ENCODE assay signal across 25 cellular contexts in the genomic region with DNA sequence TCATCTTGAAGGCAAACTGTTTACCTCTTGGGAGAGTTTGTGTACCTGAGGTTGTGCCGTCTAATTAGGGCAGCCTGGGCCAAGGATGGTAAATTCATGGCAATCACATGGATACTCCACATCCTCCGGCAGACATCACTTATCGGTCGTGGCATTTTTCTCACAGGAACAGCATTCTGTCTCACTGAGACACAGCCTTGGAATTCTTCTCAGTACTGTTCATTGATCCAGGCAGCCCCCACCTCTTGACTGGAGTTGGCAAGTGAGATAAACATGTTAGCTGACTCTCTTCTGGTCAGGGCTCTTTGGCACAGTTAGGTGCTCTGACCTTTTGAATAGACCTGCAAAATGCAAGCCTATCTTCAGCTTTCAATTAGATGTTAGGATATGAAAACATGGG.
DNase-seq lines count a peak whose midpoint lies in the region; FAIRE-seq and TF ChIP-seq lines count a peak whose summit lies in the region.
"Had no signal": no experiment of that assay in that cellular context is flagged by ENCODE, and none has a peak within 500 bp of the region (broad histone marks: within the 10 kb centered on the region; RNA-seq: fewer than 3 reads in every experiment).

No MANE protein-coding gene starts in this region.

- H3K23ac ChIP-seq in H9 (ENCODE audit: insufficient read length, low read depth, low read length) = no peak overlapping the region

- peaks cover 0 to 2% of the 10 kb centered on the region in 2 experiments; a peak in 2 of 5 replicates for H3K9me3 Mint-ChIP-seq in H9

- H3K9me3 ChIP-seq in H9 (ENCODE audit: control insufficient read depth, low read depth, low read length) (no peaks in the 10 kb centered on the region), keratinocyte (ENCODE audit: control insufficient read depth, low read depth, low read length) (no peaks in the 10 kb centered on the region), parathyroid adenoma (ENCODE audit: control insufficient read depth, low read length) (no peaks in the 10 kb centered on the region), right atrium auricular region (no peaks in the 10 kb centered on the region), thyroid gland (no peaks in the 10 kb centered on the region)
- H3K9me3 ChIP-seq: A549; BE2C; BLaER1 treated with 17β-estradiol and CSF1 and Interleukin-3, amounts not matched to agents 10 nM and 100 nM; Caco-2; HAP-1 had no signal

- H3K27ac Mint-ChIP-seq in H9 = no peak overlapping the region; a peak in 1 of 7 replicates
- H3K27ac Mint-ChIP-seq: CD14-positive monocyte; CD4-positive, alpha-beta memory T cell; HFFc6 had no signal

- no peaks in the 10 kb centered on the region for H3K79me2 ChIP-seq in H9 (ENCODE audit: insufficient read depth, low read length)
- no peaks in the 10 kb centered on the region for H3K79me2 ChIP-seq in keratinocyte (ENCODE audit: control insufficient read depth, insufficient read depth, low read length)
- H3K79me2 ChIP-seq in parathyroid adenoma = no peaks in the 10 kb centered on the region

- H4K20me1 ChIP-seq in H9 (ENCODE audit: control insufficient read depth, insufficient read depth, insufficient read length) = no peaks in the 10 kb centered on the region
- no peaks in the 10 kb centered on the region for H4K20me1 ChIP-seq in keratinocyte (ENCODE audit: control insufficient read depth, extremely low read depth, insufficient read depth, low read length)
- H4K20me1 ChIP-seq: BLaER1 treated with 17β-estradiol and CSF1 and Interleukin-3, amounts not matched to agents 10 nM and 100 nM had no signal

- H3T11ph ChIP-seq in H9 (ENCODE audit: low read length) = peak overlapping the region; percentile 53

- H2BK15ac ChIP-seq in H9 (ENCODE audit: low read depth, low read length) = no peak overlapping the region

- H3K4ac ChIP-seq in H9 (ENCODE audit: low read depth, low read length) = no peak overlapping the region

- dilution Hi-C loops in keratinocyte (cut with MboI; ENCODE audit: extremely low pct_ligation_motif_present, low sequenced_read_pairs) = no loop called here

- no peaks in the 10 kb centered on the region for H3K9me1 ChIP-seq in keratinocyte (ENCODE audit: control insufficient read depth, extremely low read depth, insufficient read depth, low read length)

- no peak overlapping the region for H4K8ac ChIP-seq in H9 (replicated peaks; ENCODE audit: insufficient read length, low read depth, low read length)

- in situ Hi-C loops in brain microvascular endothelial cell (cut with HindIII; ENCODE audit: low pct_ligation_motif_present, low sequenced_read_pairs) = no loop called here

- no peaks in the 10 kb centered on the region; a peak in 1 of 7 replicates for H3K36me3 Mint-ChIP-seq in H9 (ENCODE audit: insufficient read depth in 1 of 3, low read depth in 3 of 3)
- H3K36me3 Mint-ChIP-seq: CD14-positive monocyte; CD4-positive, alpha-beta memory T cell had no signal

- no peak overlapping the region for H2BK120ac ChIP-seq in H9 (ENCODE audit: low read depth, low read length, poor library complexity, severe bottlenecking)

- no peak overlapping the region for H2BK20ac ChIP-seq in H9 (ENCODE audit: low read depth, low read length, poor library complexity, severe bottlenecking)

- H3K36me3 ChIP-seq in brain microvascular endothelial cell (replicated peaks) (no peaks in the 10 kb centered on the region), keratinocyte (ENCODE audit: control insufficient read depth in 2 of 2, extremely low read depth in 1 of 2, insufficient read depth in 2 of 2, low read length in 2 of 2) (no peaks in the 10 kb centered on the region), parathyroid adenoma (ENCODE audit: control insufficient read depth, insufficient read depth, low read length) (no peaks in the 10 kb centered on the region), right atrium auricular region (no peaks in the 10 kb centered on the region), thyroid gland (no peaks in the 10 kb centered on the region)
- H3K36me3 ChIP-seq: BE2C; BLaER1 treated with 17β-estradiol and CSF1 and Interleukin-3, amounts not matched to agents 10 nM and 100 nM; HAP-1 had no signal

- no peak overlapping the region for H2AFZ ChIP-seq in H9 (ENCODE audit: low read length)
- H2AFZ ChIP-seq in keratinocyte (ENCODE audit: control insufficient read depth, low read length) = no peak overlapping the region
- H2AFZ ChIP-seq in parathyroid adenoma = peak overlapping the region; percentile 61
- H2AFZ ChIP-seq: GM23248 had no signal

- no peak overlapping the region for H3K56ac ChIP-seq in H9 (ENCODE audit: insufficient read length, low read depth, low read length)

- WGBS in H9 (ENCODE audit: extremely low coverage, insufficient read length, low lambda C conversion rate) = no CpG with 5 or more reads among the region's 4 CpGs
- WGBS in thyroid gland, 2 donors = 91 to 95% methylated on average over 4 of the region's 4 CpGs

- no peak overlapping the region for H3K4me3 Mint-ChIP-seq in H9
- H3K4me3 Mint-ChIP-seq: CD14-positive monocyte; CD4-positive, alpha-beta memory T cell; HFFc6 had no signal

- no peaks in the 10 kb centered on the region; the same call in 1 of the 2 replicates for H3K4me1 ChIP-seq in H9 (ENCODE audit: insufficient read depth, low read length)
- peaks cover 18% of the 10 kb centered on the region for H3K4me1 ChIP-seq in keratinocyte (ENCODE audit: control insufficient read depth, extremely low read depth, insufficient read depth, low read length)
- H3K4me1 ChIP-seq in parathyroid adenoma = peaks cover 33% of the 10 kb centered on the region
- no peaks in the 10 kb centered on the region for H3K4me1 ChIP-seq in right atrium auricular region
- H3K4me1 ChIP-seq in thyroid gland = no peaks in the 10 kb centered on the region
- H3K4me1 ChIP-seq: HAP-1 had no signal

- H2AK5ac ChIP-seq in H9 (ENCODE audit: insufficient read length, low read length) = no peak overlapping the region

- H3K27ac ChIP-seq in H9 (ENCODE audit: insufficient read length, low read depth, low read length) (no peak overlapping the region), brain microvascular endothelial cell (no peak overlapping the region), keratinocyte (ENCODE audit: control insufficient read depth, insufficient read depth, low read length) (no peak overlapping the region), parathyroid adenoma (no peak overlapping the region), right atrium auricular region (no peak overlapping the region), thyroid gland (no peak overlapping the region)
- H3K27ac ChIP-seq: BLaER1 treated with 17β-estradiol and CSF1 and Interleukin-3, amounts not matched to agents 10 nM and 100 nM; GM23248 had no signal

- H4K5ac ChIP-seq in H9 (ENCODE audit: insufficient read length, low read depth, low read length) = no peak overlapping the region

- H3K23me2 ChIP-seq in H9 (ENCODE audit: insufficient read length, low read depth, low read length, poor library complexity, severe bottlenecking) = no peaks in the 10 kb centered on the region

- H3K4me1 Mint-ChIP-seq in H9 = peaks cover 9 to 11% of the 10 kb centered on the region in 2 experiments
- H3K4me1 Mint-ChIP-seq: CD14-positive monocyte; CD4-positive, alpha-beta memory T cell had no signal

- no peak overlapping the region for H2BK12ac ChIP-seq in H9 (ENCODE audit: insufficient read length, low read depth, low read length)

- no peak for DNase-seq in H9
- peak; percentile 20 for DNase-seq in brain microvascular endothelial cell
- no peak for DNase-seq in keratinocyte (ENCODE audit: low read depth, low spot score)
- no peak for DNase-seq in HPDE6-E6E7 (ENCODE audit: extremely low spot score)
- no peak for DNase-seq in right atrium auricular region (ENCODE audit: low spot score)
- no peak for DNase-seq in thyroid gland
- no peak for DNase-seq in dermis blood vessel endothelial cell
- DNase-seq: 8988T; ACHN; AML-193; BE2C; Caco-2; CD4-positive, alpha-beta memory T cell; DMS153; DMS79; EL; GF-D8; GM23248; HFFc6 had no signal

- no peaks in the 10 kb centered on the region for H3K27me3 Mint-ChIP-seq in H9 (ENCODE audit: low read depth)
- H3K27me3 Mint-ChIP-seq: CD4-positive, alpha-beta memory T cell had no signal

- H3K4me3 ChIP-seq in brain microvascular endothelial cell (ENCODE audit: low read depth, low read length) = no peak overlapping the region
- H3K4me3 ChIP-seq in keratinocyte (ENCODE audit: control insufficient read depth in 2 of 3, extremely low read depth in 1 of 3, insufficient read depth in 2 of 3, low read depth in 1 of 3, low read length in 3 of 3) = no peak overlapping the region
- no peak overlapping the region for H3K4me3 ChIP-seq in parathyroid adenoma (ENCODE audit: low read depth, low read length)
- no peak overlapping the region for H3K4me3 ChIP-seq in right atrium auricular region
- no peak overlapping the region for H3K4me3 ChIP-seq in thyroid gland (replicated peaks in 1 of 3)
- H3K4me3 ChIP-seq: A549; BLaER1 treated with 17β-estradiol and CSF1 and Interleukin-3, amounts not matched to agents 10 nM and 100 nM; GM23248; HAP-1 had no signal

- intact Hi-C loops in thyroid gland (cut with DNase I) = no loop called here

- H3K9ac ChIP-seq in H9 (ENCODE audit: extremely low read depth, insufficient read length, low read length) (no peak overlapping the region), keratinocyte (ENCODE audit: control insufficient read depth, extremely low read depth, insufficient read depth, low read length) (no peak overlapping the region), parathyroid adenoma (no peak overlapping the region)
- H3K9ac ChIP-seq: BLaER1 treated with 17β-estradiol and CSF1 and Interleukin-3, amounts not matched to agents 10 nM and 100 nM; GM23248 had no signal

- H3K4me2 ChIP-seq in H9 (ENCODE audit: insufficient read depth, insufficient read length, low read length) = no peak overlapping the region
- no peak overlapping the region for H3K4me2 ChIP-seq in keratinocyte (ENCODE audit: control insufficient read depth, extremely low read depth, insufficient read depth, low read depth, low read length)
- H3K4me2 ChIP-seq in parathyroid adenoma (ENCODE audit: low read length) = no peak overlapping the region
- H3K4me2 ChIP-seq: A549; BLaER1 treated with 17β-estradiol and CSF1 and Interleukin-3, amounts not matched to agents 10 nM and 100 nM had no signal

- H3K18ac ChIP-seq in H9 (ENCODE audit: insufficient read length, low read depth, low read length) = no peak overlapping the region

- no peak overlapping the region for H3K14ac ChIP-seq in H9 (ENCODE audit: insufficient read depth, low read length)

- peak; percentile 13 for FAIRE-seq in keratinocyte (lab: Jason Lieb, UNC)
- FAIRE-seq: GM12892 had no signal

- H2BK5ac ChIP-seq in H9 (ENCODE audit: insufficient read length, low read length) = no peak overlapping the region

- TF ChIP-seq POLR2A in thyroid gland (IDR thresholded peaks at IDR 0.05) = no peak

- H4K91ac ChIP-seq in H9 (ENCODE audit: insufficient read length, low read depth, low read length) = no peak overlapping the region

- TF ChIP-seq CTCF in H9 (conservative IDR thresholded peaks at IDR 0.05) (no peak), brain microvascular endothelial cell (IDR thresholded peaks at IDR 0.05; ENCODE audit: low read depth, low read length, missing control alignments) (no peak), keratinocyte (optimal IDR thresholded peaks at IDR 0.05 in 1 of 3, IDR thresholded peaks at IDR 0.05 in 1 of 3, conservative IDR thresholded peaks at IDR 0.05 in 1 of 3; ENCODE audit: extremely low read depth in 1 of 3, insufficient read depth in 2 of 3, low read length in 3 of 3) (no peak), parathyroid adenoma (IDR thresholded peaks at IDR 0.05) (no peak), right atrium auricular region (IDR thresholded peaks at IDR 0.05) (no peak), thyroid gland (IDR thresholded peaks at IDR 0.05) (no peak)

- no peaks in the 10 kb centered on the region for H3K79me1 ChIP-seq in H9 (ENCODE audit: insufficient read depth, low read depth, low read length, poor library complexity, severe bottlenecking)

- H3K27me3 ChIP-seq in H9 (ENCODE audit: insufficient read depth, low read length) (no peaks in the 10 kb centered on the region), brain microvascular endothelial cell (replicated peaks) (no peaks in the 10 kb centered on the region), keratinocyte (ENCODE audit: control insufficient read depth, extremely low read depth, insufficient read depth, low read length) (no peaks in the 10 kb centered on the region), parathyroid adenoma (ENCODE audit: control insufficient read depth, insufficient read depth, low read length) (no peaks in the 10 kb centered on the region), right atrium auricular region (no peaks in the 10 kb centered on the region), thyroid gland (no peaks in the 10 kb centered on the region)
- H3K27me3 ChIP-seq: BE2C; BLaER1 treated with 17β-estradiol and CSF1 and Interleukin-3, amounts not matched to agents 10 nM and 100 nM had no signal
